22 cellular contexts compared by ENCODE assay signal in genomic region chr15:74159773-74160172, GRCh38. TPM values are rescaled to one million over a fixed set of nuclear protein-coding genes. Genes with fewer than 3 reads are reported as not detected.
DNase-seq lines count a peak whose midpoint lies in the region; ATAC-seq and TF ChIP-seq lines count a peak whose summit lies in the region.
"Had no signal": no experiment of that assay in that cellular context is flagged by ENCODE, and none has a peak within 500 bp of the region (broad histone marks: within the 10 kb centered on the region; RNA-seq: fewer than 3 reads in every experiment).

No MANE protein-coding gene starts in this region.

- CTCF ChIA-PET in SK-N-SH (lab: Yijun Ruan, JAX) = interaction anchor here (0.7 to 7.7 kb wide), 6 partner anchors 9 to 161 kb away, joined by 3 to 39 read pairs (median 3); partner anchors contain the start of genes ISLR and STRA6

- no peak overlapping the region for H2AFZ ChIP-seq in SK-N-SH (ENCODE audit: low read depth)

- H3K4me2 ChIP-seq in SK-N-SH = no peak overlapping the region
- H3K4me2 ChIP-seq: BLaER1 treated with 17β-estradiol and CSF1 and Interleukin-3, amounts not matched to agents 10 nM and 100 nM had no signal

- H3K4me1 ChIP-seq in SK-N-SH (ENCODE audit: control insufficient read depth in 1 of 2, insufficient read depth in 2 of 2, low read depth in 1 of 2, low read length in 1 of 2) (peaks cover 12 to 30% of the 10 kb centered on the region in 2 experiments; a peak in 3 of 4 replicates), left ventricle myocardium inferior (peaks cover 45% of the 10 kb centered on the region)
- H3K4me1 ChIP-seq: Peyer's patch, SJSA1 had no signal

- no peak for TF ChIP-seq CTCF in SK-N-SH (IDR thresholded peaks at IDR 0.05)
- no peak for TF ChIP-seq CTCF in left ventricle myocardium inferior (IDR thresholded peaks at IDR 0.05; ENCODE audit: borderline replicate concordance)

- DNase-seq in SK-N-SH = peak; percentile 39
- DNase-seq in left ventricle myocardium inferior = no peak
- no peak for DNase-seq in Right ventricle myocardium inferior (ENCODE audit: missing footprints)
- DNase-seq in SK-N-DZ (ENCODE audit: low spot score) = peak; percentile 72
- no peak for DNase-seq in activated effector memory CD4-positive, alpha-beta T cell treated with anti-CD3 and anti-CD28 coated beads, Interleukin-2, amount 50 U/mL, for 16 hours
- DNase-seq in mucosa of gallbladder (ENCODE audit: low spot score) = no peak
- DNase-seq: 8988T; CD8-positive, alpha-beta T cell; H7; NCI-H1105 treated with DMSO at 0.1 percent for 48 hours; NCI-H2029 treated with DMSO at 0.1 percent for 48 hours; NCI-H510A; NCI-H748 treated with DMSO at 0.1 percent for 48 hours; Peyer's patch; SW 1271 had no signal

- no peak overlapping the region for H3K27ac ChIP-seq in SK-N-SH (ENCODE audit: low read depth in 2 of 2, low read length in 1 of 2)
- H3K27ac ChIP-seq in left ventricle myocardium inferior (replicated peaks) = peak overlapping the region; percentile 11
- peak overlapping the region; percentile 3 for H3K27ac ChIP-seq in temporal lobe (ENCODE audit: low read depth, low read length)
- H3K27ac ChIP-seq: BLaER1 treated with 17β-estradiol and CSF1 and Interleukin-3, amounts not matched to agents 10 nM and 100 nM; Peyer's patch; SJSA1 had no signal

- no peaks in the 10 kb centered on the region for H4K20me1 ChIP-seq in SK-N-SH (ENCODE audit: insufficient read depth)
- H4K20me1 ChIP-seq: BLaER1 treated with 17β-estradiol and CSF1 and Interleukin-3, amounts not matched to agents 10 nM and 100 nM had no signal

- H3K27me3 ChIP-seq in SK-N-SH (ENCODE audit: insufficient read depth) (no peaks in the 10 kb centered on the region), left ventricle myocardium inferior (ENCODE audit: low read depth) (no peaks in the 10 kb centered on the region)
- H3K27me3 ChIP-seq: BLaER1 treated with 17β-estradiol and CSF1 and Interleukin-3, amounts not matched to agents 10 nM and 100 nM; Peyer's patch had no signal

- no peaks in the 10 kb centered on the region for H3K36me3 ChIP-seq in SK-N-SH (replicated peaks in 1 of 2; ENCODE audit: control insufficient read depth in 1 of 2, insufficient read depth in 2 of 2, low read length in 1 of 2)
- no peaks in the 10 kb centered on the region for H3K36me3 ChIP-seq in left ventricle myocardium inferior
- H3K36me3 ChIP-seq: BLaER1 treated with 17β-estradiol and CSF1 and Interleukin-3, amounts not matched to agents 10 nM and 100 nM; Peyer's patch; SJSA1 had no signal

- POLR2A ChIA-PET in SK-N-SH (lab: Yijun Ruan, JAX) = interaction anchor here (0.5 to 1.2 kb wide), 2 partner anchors 41 to 44 kb away, joined by 3 to 4 read pairs; no protein-coding TSS in a partner anchor

- ATAC-seq in SK-N-SH treated with all-trans-retinoic acid at 6 μM for 48 hours (no peak), Right ventricle myocardium inferior (no peak)
- ATAC-seq: CD8-positive, alpha-beta T cell had no signal

- no peaks in the 10 kb centered on the region for H3K79me2 ChIP-seq in SK-N-SH (ENCODE audit: insufficient read depth)

- intact Hi-C loops in left ventricle myocardium inferior (cut with micrococcal nuclease) = no loop called here
- intact Hi-C loops in Right ventricle myocardium inferior (cut with DNase I) = no loop called here

- no peaks in the 10 kb centered on the region for H3K9me3 ChIP-seq in SK-N-SH
- H3K9me3 ChIP-seq in left ventricle myocardium inferior (replicated peaks) = no peaks in the 10 kb centered on the region
- H3K9me3 ChIP-seq: BLaER1 treated with 17β-estradiol and CSF1 and Interleukin-3, amounts not matched to agents 10 nM and 100 nM; Peyer's patch; SJSA1 had no signal

- TF ChIP-seq EP300 in SK-N-SH (IDR thresholded peaks at IDR 0.05; ENCODE audit: borderline replicate concordance in 1 of 2, low read depth in 1 of 2, low read length in 1 of 2) = peak in 1 of 2 experiments; percentile 64; a peak in 1 of 4 replicates

- no peaks in the 10 kb centered on the region for H3K9me2 ChIP-seq in SK-N-SH

- no peak for TF ChIP-seq RAD21 in SK-N-SH (IDR thresholded peaks at IDR 0.05; ENCODE audit: low read length)

- H3K4me3 ChIP-seq in SK-N-SH (ENCODE audit: low read depth in 2 of 2, low read length in 1 of 2) (no peak overlapping the region), left ventricle myocardium inferior (no peak overlapping the region)
- H3K4me3 ChIP-seq: BLaER1 treated with 17β-estradiol and CSF1 and Interleukin-3, amounts not matched to agents 10 nM and 100 nM; Peyer's patch; SJSA1 had no signal

- WGBS in SK-N-SH (ENCODE audit: low lambda C conversion rate) = 79% methylated on average over 1 of the region's 1 CpG

- H3F3A ChIP-seq in SK-N-SH (replicated peaks; ENCODE audit: insufficient read depth) = peaks cover 13% of the 10 kb centered on the region

- H3K9ac ChIP-seq in SK-N-SH = no peak overlapping the region
- H3K9ac ChIP-seq: BLaER1 treated with 17β-estradiol and CSF1 and Interleukin-3, amounts not matched to agents 10 nM and 100 nM had no signal

TF ChIP-seq in SK-N-SH, 30 proteins besides CTCF, POLR2A, EP300 and RAD21 (continues in another document):
- TF ChIP-seq TCF12 (IDR thresholded peaks at IDR 0.05) = no peak
- no peak for TF ChIP-seq TAF1 (IDR thresholded peaks at IDR 0.05; ENCODE audit: borderline replicate concordance, low read depth, low read length)
- TF ChIP-seq NRF1 (IDR thresholded peaks at IDR 0.05; ENCODE audit: low read depth, low read length) = no peak
- no peak for TF ChIP-seq RXRA (IDR thresholded peaks at IDR 0.05; ENCODE audit: borderline replicate concordance, low read depth)
- TF ChIP-seq POLR2AphosphoS5 (IDR thresholded peaks at IDR 0.05; ENCODE audit: low read depth, low read length) = no peak
- peak; percentile 16 for TF ChIP-seq CHD2 (IDR thresholded peaks at IDR 0.05; ENCODE audit: low read length, partially characterized antibody)
- TF ChIP-seq FOSL2 (IDR thresholded peaks at IDR 0.05; ENCODE audit: borderline replicate concordance, low read depth) = no peak
- no peak for TF ChIP-seq USF2 (IDR thresholded peaks at IDR 0.05; ENCODE audit: borderline replicate concordance, low read depth, low read length)
- no peak for TF ChIP-seq YY1 (IDR thresholded peaks at IDR 0.05; ENCODE audit: low read depth)
- TF ChIP-seq FOXM1 (IDR thresholded peaks at IDR 0.05; ENCODE audit: low read depth) = no peak
- TF ChIP-seq RCOR1 (IDR thresholded peaks at IDR 0.05; ENCODE audit: low read length) = peak; percentile 54

TF ChIP-seq in SK-N-SH treated with all-trans-retinoic acid at 6 μM for 48 hours, 23 proteins besides CTCF, POLR2A, EP300 and RAD21 (continues in another document):
- TF ChIP-seq ZFP30 (CRISPR knock-in tag; IDR thresholded peaks at IDR 0.05) (no peak), ARNTL (CRISPR knock-in tag; IDR thresholded peaks at IDR 0.05; ENCODE audit: borderline replicate concordance, low read depth) (no peak), PATZ1 (CRISPR knock-in tag; IDR thresholded peaks at IDR 0.05; ENCODE audit: borderline replicate concordance) (no peak), ZC3H10 (CRISPR knock-in tag; IDR thresholded peaks at IDR 0.05) (no peak), CREB5 (CRISPR knock-in tag; IDR thresholded peaks at IDR 0.05; ENCODE audit: low read depth) (no peak)

RNA-seq across cellular contexts. Expression of gene ISLR, which starts 13.7 kb away (rescaled TPM):
- 3.4 and 7.3 TPM in 2 replicates for polyA plus RNA-seq in SK-N-SH (2012; rRNA removed)
- 1.9 and 3.0 TPM in 2 replicates for polyA plus RNA-seq in SK-N-SH (2012; cell fraction: cytosol; rRNA removed)
- 1.7 and 1.9 TPM in 2 replicates for polyA plus RNA-seq in SK-N-SH (2012; cell fraction: nucleus; rRNA removed)
- 12.7 TPM for total RNA-seq in left ventricle myocardium inferior
- 13.8 TPM for total RNA-seq in Right ventricle myocardium inferior
- 26.1 and 30.4 TPM in 2 replicates for polyA plus RNA-seq in SK-N-DZ (2014; cell fraction: cytosol; rRNA removed)
- polyA plus RNA-seq in SK-N-DZ (2014; cell fraction: nucleus; rRNA removed) = 7.6 and 15.2 TPM in 2 replicates
- total RNA-seq in temporal lobe = 12.0 TPM
- total RNA-seq in mucosa of gallbladder = 53.0 TPM
- total RNA-seq: CD8-positive, alpha-beta T cell; OCI-LY7; SJSA1 had no signal
- polyA plus RNA-seq: IgD-negative memory B cell had no signal

RNA-seq across cellular contexts. Expression of gene ISLR2, which starts 29.4 kb away (rescaled TPM):
- polyA plus RNA-seq in SK-N-SH (2012; rRNA removed) = 0.56 and 0.58 TPM in 2 replicates
- polyA plus RNA-seq in SK-N-SH (2012; cell fraction: cytosol; rRNA removed) = 0.46 and 0.64 TPM in 2 replicates
- 0.45 and 1.1 TPM in 2 replicates for polyA plus RNA-seq in SK-N-SH (2012; cell fraction: nucleus; rRNA removed)
- total RNA-seq in left ventricle myocardium inferior (2.6 TPM), Right ventricle myocardium inferior (1.3 TPM), temporal lobe (176 TPM), mucosa of gallbladder (1.8 TPM)
- 6.1 and 7.2 TPM in 2 replicates for polyA plus RNA-seq in SK-N-DZ (2014; cell fraction: cytosol; rRNA removed)
- 7.4 and 7.8 TPM in 2 replicates for polyA plus RNA-seq in SK-N-DZ (2014; cell fraction: nucleus; rRNA removed)
- total RNA-seq: CD8-positive, alpha-beta T cell; Daoy; OCI-LY7; SJSA1 had no signal
- polyA plus RNA-seq: IgD-negative memory B cell had no signal

RNA-seq across cellular contexts. Expression of gene STRA6, which starts 42.8 kb away (rescaled TPM):
- 27.9 and 31.0 TPM in 2 replicates for polyA plus RNA-seq in SK-N-SH (2012; rRNA removed)
- polyA plus RNA-seq in SK-N-SH (2012; cell fraction: cytosol; rRNA removed) = 7.3 and 13.0 TPM in 2 replicates
- 140 and 152 TPM in 2 replicates for polyA plus RNA-seq in SK-N-SH (2012; cell fraction: nucleus; rRNA removed)
- not detected for total RNA-seq in left ventricle myocardium inferior
- total RNA-seq in Right ventricle myocardium inferior = not detected
- polyA plus RNA-seq in SK-N-DZ (2014; cell fraction: cytosol; rRNA removed) = 27.5 and 44.1 TPM in 2 replicates
- 148 and 152 TPM in 2 replicates for polyA plus RNA-seq in SK-N-DZ (2014; cell fraction: nucleus; rRNA removed)
- 4.4 TPM for total RNA-seq in temporal lobe
- 0.75 TPM for total RNA-seq in mucosa of gallbladder
- total RNA-seq: CD8-positive, alpha-beta T cell; OCI-LY7 had no signal
- polyA plus RNA-seq: IgD-negative memory B cell had no signal

Comparison
In these comparisons a context has a peak if more than half of its experiments do, and no peak if none do; other contexts are left out.
1. DNase-seq: peak in SK-N-SH (single experiment) and SK-N-DZ (single experiment); none in left ventricle myocardium inferior (single experiment), Right ventricle myocardium inferior (single experiment), activated effector memory CD4-positive, alpha-beta T cell treated with anti-CD3 and anti-CD28 coated beads, Interleukin-2, amount 50 U/mL, for 16 hours (single experiment) and mucosa of gallbladder (single experiment).
2. H3K27ac ChIP-seq: peak in left ventricle myocardium inferior (single experiment) and temporal lobe (single experiment); none in SK-N-SH (0 of 2).
3. RNA of gene ISLR2, which starts 29.4 kb away (total RNA-seq): 176 TPM in temporal lobe (single experiment); 2.6 TPM in left ventricle myocardium inferior (single experiment), 1.8 TPM in mucosa of gallbladder (single experiment) and 1.3 TPM in Right ventricle myocardium inferior (single experiment); every median in the first group is over 10 times any median in the second.